12 cellular contexts compared by ENCODE assay signal in the genomic region with DNA sequence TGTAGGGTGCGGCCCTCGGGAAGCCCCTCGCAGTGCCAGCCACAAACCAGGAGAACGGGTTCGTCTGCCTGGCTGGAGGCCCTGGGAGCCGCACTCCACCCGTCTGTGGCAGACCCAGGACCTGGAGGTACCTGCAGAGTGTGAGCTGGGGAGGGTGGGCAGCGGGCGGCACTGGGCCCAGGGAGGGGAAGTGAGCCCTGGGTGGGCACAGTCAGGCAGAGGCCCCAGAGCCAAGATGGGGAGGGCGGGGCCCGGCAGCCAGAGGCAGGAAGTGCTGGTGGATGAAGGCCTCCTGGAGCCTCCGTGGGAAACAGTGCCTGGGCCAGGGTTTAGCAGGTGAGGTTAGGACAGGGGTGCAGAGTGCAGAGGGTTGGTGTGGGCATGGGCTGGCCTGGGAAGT. TPM values are rescaled to one million over a fixed set of nuclear protein-coding genes. Genes with fewer than 3 reads are reported as not detected.
A peak's percentile ranks its signal among the peaks of the same experiment; 100 is the strongest.
DNase-seq lines count a peak whose midpoint lies in the region; ATAC-seq, FAIRE-seq and TF ChIP-seq lines count a peak whose summit lies in the region.
"Had no signal": no experiment of that assay in that cellular context is flagged by ENCODE, and none has a peak within 500 bp of the region (broad histone marks: within the 10 kb centered on the region; RNA-seq: fewer than 3 reads in every experiment).

No MANE protein-coding gene starts in this region.

- DNase-seq in GM12891 (ENCODE audit: insufficient read length, low spot score) (no peak), mesenchymal stem cell (no peak), AG20443 (ENCODE audit: low spot score) (no peak), midbrain (lab: John Stamatoyannopoulos, UW) (no peak)
- DNase-seq in activated T-cell treated with anti-CD3 and anti-CD28 coated beads, Interleukin-2, amount 50 U/mL, for 48 hours: peak; percentile 46 to 47
- DNase-seq: DMS 273 treated with DMSO at 0.1 percent for 48 hours, trophoblast cell had no signal

- ATAC-seq in GM18502 (IDR thresholded peaks at IDR 0.05; ENCODE audit: poor library complexity, unreplicated experiment): no peak
- ATAC-seq: left lung had no signal

- H2BK15ac ChIP-seq in mesenchymal stem cell (ENCODE audit: low read depth, poor library complexity, severe bottlenecking): no peak overlapping the region

- H3K18ac ChIP-seq in mesenchymal stem cell (ENCODE audit: low read depth in 1 of 2, low read length in 2 of 2): no peak overlapping the region

- no peak overlapping the region for H2BK12ac ChIP-seq in mesenchymal stem cell (ENCODE audit: low read length in 2 of 2)

- H3K4me3 ChIP-seq in mononuclear cell (ENCODE audit: low read length): peak overlapping the region; percentile 26
- no peak overlapping the region for H3K4me3 ChIP-seq in mesenchymal stem cell (ENCODE audit: insufficient read depth in 1 of 2, low read depth in 1 of 2, low read length in 2 of 2)
- H3K4me3 ChIP-seq: esophagus muscularis mucosa, left lung had no signal

- no peak overlapping the region for H3K23ac ChIP-seq in mesenchymal stem cell (ENCODE audit: low read length in 2 of 2)

- peaks cover 6% of the 10 kb centered on the region for H3K79me1 ChIP-seq in mesenchymal stem cell (replicated peaks; ENCODE audit: low read length, poor library complexity, severe bottlenecking)

- H3K4ac ChIP-seq in mesenchymal stem cell (ENCODE audit: low read depth in 1 of 2, low read length in 2 of 2): no peak overlapping the region

- H3K36me3 ChIP-seq in mesenchymal stem cell (ENCODE audit: control insufficient read depth in 1 of 2, insufficient read depth in 2 of 2, low read depth in 1 of 2, low read length in 2 of 2): peaks cover 0 to 4% of the 10 kb centered on the region in 2 experiments
- H3K36me3 ChIP-seq: esophagus muscularis mucosa, left lung had no signal

- no peak overlapping the region for H4K91ac ChIP-seq in mesenchymal stem cell (ENCODE audit: low read length)

- no peak overlapping the region for H3K14ac ChIP-seq in mesenchymal stem cell (ENCODE audit: low read length in 2 of 2)

- no peaks in the 10 kb centered on the region for H3K9me3 ChIP-seq in mononuclear cell (ENCODE audit: low read depth, low read length)
- H3K9me3 ChIP-seq in mesenchymal stem cell (ENCODE audit: control insufficient read depth, low read length): no peaks in the 10 kb centered on the region
- H3K9me3 ChIP-seq: esophagus muscularis mucosa, left lung had no signal

- H3K27me3 ChIP-seq in mononuclear cell (ENCODE audit: insufficient read depth, low read length) (no peaks in the 10 kb centered on the region), mesenchymal stem cell (ENCODE audit: control insufficient read depth in 1 of 2, insufficient read depth in 1 of 2, low read length in 2 of 2) (peaks cover 16 to 59% of the 10 kb centered on the region in 2 experiments)

- no peak for FAIRE-seq in GM12891 (lab: Jason Lieb, UNC)

- H3K27ac ChIP-seq in C4-2B (peak overlapping the region; percentile 99), mesenchymal stem cell (ENCODE audit: low read length, poor library complexity, severe bottlenecking) (no peak overlapping the region)
- H3K27ac ChIP-seq: esophagus muscularis mucosa, left lung had no signal

- H2AK5ac ChIP-seq in mesenchymal stem cell (ENCODE audit: low read length, severe bottlenecking): no peak overlapping the region

- H4K8ac ChIP-seq in mesenchymal stem cell (ENCODE audit: low read length): no peak overlapping the region

- WGBS in mesenchymal stem cell: 67% methylated on average over 12 of the region's 12 CpGs

- H2BK120ac ChIP-seq in mesenchymal stem cell (ENCODE audit: low read depth, low read length): no peak overlapping the region

- H3K4me1 ChIP-seq in mononuclear cell (ENCODE audit: insufficient read depth, low read length) (peaks cover 51% of the 10 kb centered on the region), mesenchymal stem cell (ENCODE audit: control insufficient read depth, insufficient read depth, low read depth, low read length) (peaks cover 36% of the 10 kb centered on the region)

- H3K9ac ChIP-seq in mesenchymal stem cell (ENCODE audit: low read length): no peak overlapping the region

- TF ChIP-seq CTCF in C4-2B (conservative IDR thresholded peaks at IDR 0.05): no peak

- H2AFZ ChIP-seq in mesenchymal stem cell (ENCODE audit: low read depth, low read length): no peak overlapping the region

- no peak overlapping the region for H3K4me2 ChIP-seq in mesenchymal stem cell (ENCODE audit: low read length, poor library complexity, severe bottlenecking)

- TF ChIP-seq POLR2A in GM12891 (IDR thresholded peaks at IDR 0.05; ENCODE audit: low read depth, low read length): no peak

- no peak overlapping the region for H2BK5ac ChIP-seq in mesenchymal stem cell (ENCODE audit: low read depth, low read length, poor library complexity, severe bottlenecking)

TF ChIP-seq in GM12891, 5 proteins besides CTCF, POLR2A, EP300 and RAD21:
- TF ChIP-seq PAX5 (IDR thresholded peaks at IDR 0.05; ENCODE audit: insufficient read depth, low read length, severe bottlenecking) (no peak), SPI1 (IDR thresholded peaks at IDR 0.05; ENCODE audit: low read depth, low read length) (0 out of 2 replicates have a peak, but pooled peaks have one; percentile 4)

RNA-seq across cellular contexts. Expression of a gene that starts 4.0 kb away (rescaled TPM):
- polyA plus RNA-seq in GM12891 (2012; ENCODE audit: low read depth, missing spikeins): 11.2 TPM
- total RNA-seq in mononuclear cell: 7.5 TPM
- 10.6 TPM for polyA plus RNA-seq in mesenchymal stem cell (2013, experiment 1 of 2)
- polyA plus RNA-seq in mesenchymal stem cell (2013, experiment 2 of 2): 10.8 TPM

RNA-seq across cellular contexts. Expression of a gene that starts 24.8 kb away (rescaled TPM):
- polyA plus RNA-seq in GM12891 (2012; ENCODE audit: low read depth, missing spikeins): 68.7 TPM
- 18.8 TPM for total RNA-seq in mononuclear cell
- polyA plus RNA-seq in mesenchymal stem cell (2013, experiment 1 of 2): 163 TPM
- 180 TPM for polyA plus RNA-seq in mesenchymal stem cell (2013, experiment 2 of 2)

RNA-seq across cellular contexts. Expression of a gene that starts 25.0 kb away (rescaled TPM):
- polyA plus RNA-seq in GM12891 (2012; ENCODE audit: low read depth, missing spikeins): 2.5 TPM
- total RNA-seq in mononuclear cell: 4.2 TPM
- polyA plus RNA-seq in mesenchymal stem cell (2013, experiment 1 of 2): 1.8 TPM
- polyA plus RNA-seq in mesenchymal stem cell (2013, experiment 2 of 2): 1.7 TPM

RNA-seq across cellular contexts. Expression of a gene that starts 59.7 kb away (rescaled TPM):
- 0.51 TPM for polyA plus RNA-seq in GM12891 (2012; ENCODE audit: low read depth, missing spikeins)
- 4.7 TPM for total RNA-seq in mononuclear cell
- polyA plus RNA-seq in mesenchymal stem cell (2013, experiment 1 of 2): under 0.01 TPM
- not detected for polyA plus RNA-seq in mesenchymal stem cell (2013, experiment 2 of 2)

Comparison
In these comparisons a context has a peak if more than half of its experiments do, and no peak if none do; other contexts are left out.
1. DNase-seq: peak in activated T-cell treated with anti-CD3 and anti-CD28 coated beads, Interleukin-2, amount 50 U/mL, for 48 hours (2 of 2); none in GM12891 (single experiment), mesenchymal stem cell (single experiment), AG20443 (single experiment) and midbrain (single experiment).